ENCODE assay signal across 8 cellular contexts in the genomic region with DNA sequence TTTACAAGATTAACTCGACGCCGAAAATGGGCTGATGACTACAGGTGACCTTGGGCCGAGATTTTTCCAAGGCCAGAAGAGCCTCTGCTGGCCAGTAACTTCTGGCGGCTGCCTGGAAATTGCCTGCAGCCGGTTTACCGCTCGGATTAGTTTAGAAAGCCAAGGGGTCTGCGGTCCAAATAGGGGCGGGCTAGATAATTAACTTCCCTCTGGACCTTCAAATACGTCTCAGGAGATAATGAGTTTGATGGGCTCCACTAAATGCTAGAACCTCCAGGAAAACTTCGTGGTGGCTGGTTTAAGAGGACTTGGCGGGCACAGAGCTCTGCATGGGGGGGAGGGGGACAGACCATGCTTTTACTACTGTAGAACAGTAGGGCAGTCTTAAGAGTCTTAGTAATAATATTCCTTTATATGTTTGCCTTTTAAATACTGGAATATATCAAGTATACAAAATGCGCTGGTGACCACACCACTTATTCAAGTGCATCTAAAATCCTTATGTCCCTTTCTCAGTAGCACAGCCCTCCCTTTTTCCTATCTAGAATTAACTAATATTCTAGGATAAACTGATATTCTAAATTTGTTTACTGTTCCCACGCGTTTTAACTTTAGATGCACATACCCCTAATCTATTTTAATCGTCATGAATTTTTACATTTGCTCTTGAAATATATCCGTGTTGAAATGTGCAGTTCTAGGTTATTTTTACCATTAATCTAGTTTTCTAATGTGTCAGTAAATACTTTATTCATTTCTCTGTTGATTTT.
A peak's percentile ranks its signal among the peaks of the same experiment; 100 is the strongest.
DNase-seq lines count a peak whose midpoint lies in the region; ATAC-seq, FAIRE-seq and TF ChIP-seq lines count a peak whose summit lies in the region.

No MANE protein-coding gene starts in this region.

- H3K4me3 ChIP-seq in endothelial cell of umbilical vein (replicated peaks in 1 of 3; ENCODE audit: insufficient read depth in 1 of 3, low read depth in 1 of 3, low read length in 3 of 3), result peak overlapping the region; percentile 8 to 82 (median 41)

- H3K4me3 Mint-ChIP-seq in neural crest cell, result peak overlapping the region; percentile 99

- intact Hi-C loops in endothelial cell of umbilical vein (cut with micrococcal nuclease), result loop anchor here (10.0 kb wide), 1 partner anchor 815 kb away; no protein-coding TSS in a partner anchor

- H4K20me1 ChIP-seq in endothelial cell of umbilical vein (replicated peaks; ENCODE audit: control insufficient read depth, extremely low read depth, insufficient read depth, low read length), result no peaks in the 10 kb centered on the region

- H3K27me3 ChIP-seq in endothelial cell of umbilical vein (ENCODE audit: control insufficient read depth in 2 of 2, insufficient read depth in 2 of 2, low read length in 2 of 2), result no peaks in the 10 kb centered on the region

- peak overlapping the region; percentile 56 for H3K27ac ChIP-seq in endothelial cell of umbilical vein (ENCODE audit: insufficient read depth, low read depth, low read length)

- H3K36me3 ChIP-seq in endothelial cell of umbilical vein (ENCODE audit: control insufficient read depth in 2 of 2, extremely low read depth in 1 of 2, insufficient read depth in 2 of 2, low read length in 2 of 2), result no peaks in the 10 kb centered on the region

- peak overlapping the region; percentile 89 for H3K9ac ChIP-seq in endothelial cell of umbilical vein (replicated peaks; ENCODE audit: extremely low read depth, insufficient read depth, low read length)

- TF ChIP-seq POLR2A in Raji (IDR thresholded peaks at IDR 0.05; ENCODE audit: insufficient read depth, low read depth, low read length) (peak; percentile 11; the same call in 1 of the 2 replicates), endothelial cell of umbilical vein (IDR thresholded peaks at IDR 0.05; ENCODE audit: low read depth, low read length) (peak; percentile 51)

- peak overlapping the region; percentile 100 for H3K27ac Mint-ChIP-seq in neural crest cell (ENCODE audit: unreplicated experiment)

- POLR2A ChIA-PET in endothelial cell of umbilical vein (lab: Charles Lee), result interaction anchor here (2.1 kb wide), 1 partner anchor 8 kb away, joined by 4 read pairs; no protein-coding TSS in a partner anchor

- peak; percentile 47 for FAIRE-seq in endothelial cell of umbilical vein (lab: Jason Lieb, UNC)

- TF ChIP-seq CTCF in endothelial cell of umbilical vein (IDR thresholded peaks at IDR 0.05; ENCODE audit: extremely low read depth in 1 of 2, insufficient read depth in 1 of 2, low read depth in 1 of 2, low read length in 2 of 2) (no peak), neural crest cell (conservative IDR thresholded peaks at IDR 0.05) (no peak)

- H3K9me1 ChIP-seq in endothelial cell of umbilical vein (replicated peaks; ENCODE audit: control insufficient read depth, extremely low read depth, insufficient read depth, low read length), result no peaks in the 10 kb centered on the region

- H3K4me1 ChIP-seq in endothelial cell of umbilical vein (ENCODE audit: control insufficient read depth, extremely low read depth, insufficient read depth, low read length), result peaks cover 16% of the 10 kb centered on the region

- peak overlapping the region; percentile 60 for H2AFZ ChIP-seq in endothelial cell of umbilical vein (ENCODE audit: low read depth, low read length)

- H3K27me3 Mint-ChIP-seq in neural crest cell (ENCODE audit: low read depth), result peaks cover 11% of the 10 kb centered on the region

- H3K79me2 ChIP-seq in endothelial cell of umbilical vein (ENCODE audit: control insufficient read depth, insufficient read depth, low read length), result peaks cover 2% of the 10 kb centered on the region

- no TSS peak for BruUV-seq in endothelial cell of umbilical vein (replicated peaks; lab: Mats Ljungman, UMichigan)

- no peaks in the 10 kb centered on the region for H3K9me3 Mint-ChIP-seq in neural crest cell

- H3K36me3 Mint-ChIP-seq in neural crest cell (ENCODE audit: low read depth), result peaks cover 3% of the 10 kb centered on the region

- dilution Hi-C loops in endothelial cell of umbilical vein (cut with MboI; ENCODE audit: extremely low pct_ligation_motif_present, low sequenced_read_pairs), result no loop called here

- H3K4me2 ChIP-seq in endothelial cell of umbilical vein (ENCODE audit: insufficient read depth, low read length), result peak overlapping the region; percentile 94

- peaks cover 45% of the 10 kb centered on the region for H3K4me1 Mint-ChIP-seq in neural crest cell

- H3K9me3 ChIP-seq in endothelial cell of umbilical vein (replicated peaks; ENCODE audit: control insufficient read depth, insufficient read depth, low read length), result no peaks in the 10 kb centered on the region

- DNase-seq in activated CD4-positive, alpha-beta T cell treated with anti-CD3 and anti-CD28 coated beads for 48 hours, result peak; percentile 53
- DNase-seq in activated CD4-positive, alpha-beta T cell treated with anti-CD3 and anti-CD28 coated beads, Interleukin-2, amount 50 U/mL, for 1 hour, result no peak
- DNase-seq in endothelial cell of umbilical vein (ENCODE audit: low read depth, low spot score) (peak; percentile 44), neural crest cell (ENCODE audit: low read depth, low spot score) (no peak), NCI-H524 (lab: John Stamatoyannopoulos, UW) (no peak)
- DNase-seq in activated CD4-positive, CD25-positive, alpha-beta regulatory T cell (lab: John Stamatoyannopoulos, UW), result no peak

- CTCF ChIA-PET in endothelial cell of umbilical vein (lab: Charles Lee), result interaction anchor here (1.0 kb wide), 1 partner anchor 14 kb away, joined by 4 read pairs; no protein-coding TSS in a partner anchor

- peak; percentile 24 for ATAC-seq in HG02981 (IDR thresholded peaks at IDR 0.05; ENCODE audit: unreplicated experiment)

TF ChIP-seq in endothelial cell of umbilical vein, 7 proteins besides CTCF, POLR2A, EP300 and RAD21:
- TF ChIP-seq GATA2 (IDR thresholded peaks at IDR 0.05; ENCODE audit: insufficient read depth, insufficient read length, low read depth, low read length) (no peak), POLR2AphosphoS5 (IDR thresholded peaks at IDR 0.05; ENCODE audit: insufficient read depth, low read depth, low read length) (no peak), JUN (IDR thresholded peaks at IDR 0.05; ENCODE audit: borderline replicate concordance, insufficient read depth, insufficient read length, low read depth) (no peak), MAX (IDR thresholded peaks at IDR 0.05; ENCODE audit: insufficient read depth, insufficient read length) (no peak), FOS (IDR thresholded peaks at IDR 0.05; ENCODE audit: borderline replicate concordance, insufficient read depth, low read length) (no peak), EZH2 (IDR thresholded peaks at IDR 0.05; ENCODE audit: borderline replicate concordance, low read depth, low read length, severe bottlenecking) (no peak), MYC (IDR thresholded peaks at IDR 0.05; ENCODE audit: low read depth, low read length) (no peak)

Comparison
In these comparisons a context has a peak if more than half of its experiments do, and no peak if none do; other contexts are left out.
1. DNase-seq: peak in activated CD4-positive, alpha-beta T cell treated with anti-CD3 and anti-CD28 coated beads for 48 hours (single experiment) and endothelial cell of umbilical vein (single experiment); none in activated CD4-positive, alpha-beta T cell treated with anti-CD3 and anti-CD28 coated beads, Interleukin-2, amount 50 U/mL, for 1 hour (single experiment), neural crest cell (single experiment), NCI-H524 (0 of 2) and activated CD4-positive, CD25-positive, alpha-beta regulatory T cell (0 of 4).